ENCODE assay signal across 18 cellular contexts in genomic region chr6:74519172-74519571, GRCh38.
A peak's percentile ranks its signal among the peaks of the same experiment; 100 is the strongest.
DNase-seq lines count a peak whose midpoint lies in the region; ATAC-seq, FAIRE-seq and TF ChIP-seq lines count a peak whose summit lies in the region.
"Had no signal": no experiment of that assay in that cellular context is flagged by ENCODE, and none has a peak within 500 bp of the region (broad histone marks: within the 10 kb centered on the region; RNA-seq: fewer than 3 reads in every experiment).

No MANE protein-coding gene starts in this region.

- H3K9ac ChIP-seq in HepG2 (ENCODE audit: insufficient read depth, low read depth, low read length) = no peak overlapping the region
- H3K9ac ChIP-seq in fibroblast of lung (ENCODE audit: insufficient read depth, low read length) = no peak overlapping the region
- H3K9ac ChIP-seq: parathyroid adenoma had no signal

- no peak overlapping the region for H3K4me3 ChIP-seq in HepG2 (replicated peaks in 1 of 3; ENCODE audit: insufficient read depth in 1 of 3, low read depth in 2 of 3, low read length in 3 of 3)
- H3K4me3 ChIP-seq in right lobe of liver = no peak overlapping the region
- H3K4me3 ChIP-seq in fibroblast of lung (replicated peaks in 1 of 4; ENCODE audit: control extremely low read depth in 1 of 4, insufficient read depth in 1 of 4, low read depth in 3 of 4, low read length in 4 of 4) = no peak overlapping the region
- H3K4me3 ChIP-seq in effector memory CD4-positive, alpha-beta T cell (ENCODE audit: insufficient read depth, low read depth, low read length, poor library complexity, severe bottlenecking) = no peak overlapping the region
- H3K4me3 ChIP-seq: esophagus squamous epithelium, tibial nerve had no signal

- TF ChIP-seq POLR2A in HepG2 (IDR thresholded peaks at IDR 0.05; ENCODE audit: insufficient read depth in 1 of 2, low read depth in 2 of 2, low read length in 2 of 2) (no peak), right lobe of liver (IDR thresholded peaks at IDR 0.05) (no peak)

- no peak overlapping the region for H3K27ac Mint-ChIP-seq in WTC11
- H3K27ac Mint-ChIP-seq: activated CD4-positive, alpha-beta memory T cell treated with anti-CD3 and anti-CD28 coated beads, Interleukin-2, amount 10 ng/mL, durations not matched to agents 7 days and 5 days had no signal

- 0% methylated on average over 1 of the region's 1 CpG for WGBS in HepG2 (ENCODE audit: low lambda C conversion rate)
- whole genome bisulfite sequencing in right lobe of liver (ENCODE audit: insufficient coverage, low coverage, low lambda C conversion rate, missing lambda C conversion rate) = 50% methylated on average over 1 of the region's 1 CpG

- H3K27me3 ChIP-seq in HepG2 (ENCODE audit: control insufficient read depth in 1 of 2, insufficient read depth in 2 of 2, low read length in 2 of 2) (no peaks in the 10 kb centered on the region), right lobe of liver (no peaks in the 10 kb centered on the region), fibroblast of lung (ENCODE audit: control insufficient read depth, insufficient read depth, low read length) (no peaks in the 10 kb centered on the region)
- no peaks in the 10 kb centered on the region for H3K27me3 ChIP-seq in effector memory CD4-positive, alpha-beta T cell (replicated peaks; ENCODE audit: control insufficient read depth, insufficient read depth, low read length, poor library complexity, severe bottlenecking)
- H3K27me3 ChIP-seq: esophagus squamous epithelium, tibial nerve had no signal

- ATAC-seq in HepG2 = peak; percentile 70
- no peak for ATAC-seq in right lobe of liver
- ATAC-seq in WTC11 = no peak
- no peak for ATAC-seq in HG03108 (IDR thresholded peaks at IDR 0.05; ENCODE audit: unreplicated experiment)

- TF ChIP-seq EP300 in HepG2 (IDR thresholded peaks at IDR 0.05; ENCODE audit: low read depth in 2 of 2, low read length in 2 of 2) (peak in 1 of 2 experiments; percentile 44; a peak in 1 of 4 replicates), HepG2 (CRISPR knock-in tag; IDR thresholded peaks at IDR 0.05; ENCODE audit: borderline replicate concordance) (no peak)

- H4K20me1 ChIP-seq in HepG2 (ENCODE audit: insufficient read depth, low read length) = no peaks in the 10 kb centered on the region
- H4K20me1 ChIP-seq in fibroblast of lung (ENCODE audit: control insufficient read depth, extremely low read depth, insufficient read depth, low read length) = no peaks in the 10 kb centered on the region

- TF ChIP-seq CTCF in HepG2 (CRISPR knock-in tag; IDR thresholded peaks at IDR 0.05) (no peak), right lobe of liver (IDR thresholded peaks at IDR 0.05) (no peak), WTC11 (IDR thresholded peaks at IDR 0.05) (no peak), fibroblast of lung (conservative IDR thresholded peaks at IDR 0.05 in 1 of 2, IDR thresholded peaks at IDR 0.05 in 1 of 2; ENCODE audit: low read depth in 1 of 2, low read length in 2 of 2) (no peak)

- intact Hi-C loops in HepG2 (cut with micrococcal nuclease; ENCODE audit: unreplicated experiment) (loop anchor here (10.0 kb wide), 1 partner anchor 56 kb away; no protein-coding TSS in a partner anchor), right lobe of liver (cut with DNase I) (no loop called here)

- H3K9me3 ChIP-seq in HepG2 (ENCODE audit: low read length) (no peaks in the 10 kb centered on the region), right lobe of liver (no peaks in the 10 kb centered on the region), fibroblast of lung (ENCODE audit: control insufficient read depth, insufficient read depth, low read depth, low read length) (no peaks in the 10 kb centered on the region)
- H3K9me3 ChIP-seq in effector memory CD4-positive, alpha-beta T cell (ENCODE audit: control insufficient read depth, low read length) = no peaks in the 10 kb centered on the region
- H3K9me3 ChIP-seq: esophagus squamous epithelium had no signal

- H2AFZ ChIP-seq in HepG2 (ENCODE audit: low read length) (no peak overlapping the region), fibroblast of lung (ENCODE audit: low read length) (no peak overlapping the region)
- H2AFZ ChIP-seq: parathyroid adenoma had no signal

- in situ Hi-C loops in HepG2 (cut with HindIII; ENCODE audit: extremely low pct_ligation_motif_present, low pct_unique_long_range_greater_than_20kb) = no loop called here

- POLR2A ChIA-PET in HepG2 (lab: Yijun Ruan, JAX) (interaction anchor here (1.7 kb wide), 1 partner anchor 15 kb away, joined by 11 read pairs; no protein-coding TSS in a partner anchor), WTC11 (lab: Charles Lee) (no interaction called here)

- no peak overlapping the region for H3K4me3 Mint-ChIP-seq in WTC11
- H3K4me3 Mint-ChIP-seq: activated CD4-positive, alpha-beta memory T cell treated with anti-CD3 and anti-CD28 coated beads, Interleukin-2, amount 10 ng/mL, durations not matched to agents 7 days and 5 days had no signal

- FAIRE-seq in HepG2 (lab: Jason Lieb, UNC) = no peak
- FAIRE-seq: D721Med had no signal

- TF ChIP-seq RAD21 in HepG2 (CRISPR knock-in tag; IDR thresholded peaks at IDR 0.05) = no peak

- H3K27ac ChIP-seq in HepG2 (ENCODE audit: extremely low read length, insufficient read depth, low read length) (no peak overlapping the region), right lobe of liver (no peak overlapping the region), fibroblast of lung (ENCODE audit: insufficient read depth, low read length) (no peak overlapping the region)
- no peak overlapping the region for H3K27ac ChIP-seq in effector memory CD4-positive, alpha-beta T cell (ENCODE audit: insufficient read depth, low read length, poor library complexity, severe bottlenecking)
- H3K27ac ChIP-seq: esophagus squamous epithelium, parathyroid adenoma, tibial nerve had no signal

- H3K36me3 ChIP-seq in HepG2 (replicated peaks in 1 of 2; ENCODE audit: control insufficient read depth in 1 of 2, insufficient read depth in 2 of 2, low read length in 2 of 2) (no peaks in the 10 kb centered on the region), right lobe of liver (no peaks in the 10 kb centered on the region), fibroblast of lung (ENCODE audit: control insufficient read depth, insufficient read depth, low read length) (no peaks in the 10 kb centered on the region)
- H3K36me3 ChIP-seq in effector memory CD4-positive, alpha-beta T cell (ENCODE audit: control insufficient read depth, insufficient read depth, low read length) = no peaks in the 10 kb centered on the region
- H3K36me3 ChIP-seq: esophagus squamous epithelium, tibial nerve had no signal

- H3K9me3 Mint-ChIP-seq in WTC11 = peaks cover 22% of the 10 kb centered on the region
- H3K9me3 Mint-ChIP-seq: activated CD4-positive, alpha-beta memory T cell treated with anti-CD3 and anti-CD28 coated beads, Interleukin-2, amount 10 ng/mL, durations not matched to agents 7 days and 5 days had no signal

- H3K4me2 ChIP-seq in HepG2 (ENCODE audit: low read depth, low read length) (no peak overlapping the region), fibroblast of lung (ENCODE audit: extremely low read depth, insufficient read depth, low read length) (no peak overlapping the region)

- no peaks in the 10 kb centered on the region for H3K4me1 ChIP-seq in HepG2 (ENCODE audit: insufficient read depth, low read length)
- H3K4me1 ChIP-seq in right lobe of liver = no peaks in the 10 kb centered on the region
- no peaks in the 10 kb centered on the region for H3K4me1 ChIP-seq in fibroblast of lung (ENCODE audit: control insufficient read depth, extremely low read depth, insufficient read depth, low read length)
- no peaks in the 10 kb centered on the region for H3K4me1 ChIP-seq in effector memory CD4-positive, alpha-beta T cell (ENCODE audit: control insufficient read depth, insufficient read depth, low read length, poor library complexity, severe bottlenecking)
- H3K4me1 ChIP-seq: esophagus squamous epithelium, parathyroid adenoma, tibial nerve had no signal

- H3K4me1 Mint-ChIP-seq in WTC11 = no peaks in the 10 kb centered on the region
- H3K4me1 Mint-ChIP-seq: activated CD4-positive, alpha-beta memory T cell treated with anti-CD3 and anti-CD28 coated beads, Interleukin-2, amount 10 ng/mL, durations not matched to agents 7 days and 5 days had no signal

- peak; percentile 5 for DNase-seq in HepG2 (ENCODE audit: low spot score)
- no peak for DNase-seq in right lobe of liver
- DNase-seq in WTC11 (ENCODE audit: low spot score) = no peak
- DNase-seq in fibroblast of lung (ENCODE audit: low read depth in 2 of 2) = peak; percentile 56 to 86
- peak; percentile 67 for DNase-seq in stromal cell of bone marrow (ENCODE audit: low read depth)
- DNase-seq in effector memory CD4-positive, alpha-beta T cell = no peak
- no peak for DNase-seq in iPS-NIHi7 (ENCODE audit: extremely low spot score)
- DNase-seq: activated CD4-positive, alpha-beta memory T cell treated with anti-CD3 and anti-CD28 coated beads, Interleukin-2, amount 10 ng/mL, durations not matched to agents 7 days and 5 days; activated effector memory CD4-positive, alpha-beta T cell treated with anti-CD3 and anti-CD28 coated beads, Interleukin-2, amount 50 U/mL, for 16 hours; esophagus squamous epithelium; NCI-H1436 treated with DMSO at 0.1 percent for 48 hours; NCI-H524 treated with DMSO at 0.1 percent for 48 hours; RPMI8226; T-helper 2 cell had no signal

- CTCF ChIA-PET in HepG2 (lab: Yijun Ruan, JAX; ENCODE audit: low intra/inter-chr PET ratio, low total read pairs) (no interaction called here), WTC11 (lab: Charles Lee) (no interaction called here)

- H3K79me2 ChIP-seq in HepG2 (ENCODE audit: insufficient read depth, low read length) (no peaks in the 10 kb centered on the region), fibroblast of lung (ENCODE audit: control insufficient read depth, insufficient read depth, low read length) (no peaks in the 10 kb centered on the region)
- H3K79me2 ChIP-seq: parathyroid adenoma had no signal

- no TSS peak for BruUV-seq in HepG2 (replicated peaks; lab: Mats Ljungman, UMichigan)

- no peaks in the 10 kb centered on the region for H3K27me3 Mint-ChIP-seq in WTC11 (ENCODE audit: low read depth)
- H3K27me3 Mint-ChIP-seq: activated CD4-positive, alpha-beta memory T cell treated with anti-CD3 and anti-CD28 coated beads, Interleukin-2, amount 10 ng/mL, durations not matched to agents 7 days and 5 days had no signal

- no peaks in the 10 kb centered on the region for H3K36me3 Mint-ChIP-seq in WTC11

TF ChIP-seq in HepG2, 621 proteins besides CTCF, POLR2A, EP300 and RAD21 (continues in another document):
- no peak for TF ChIP-seq MXD3 (CRISPR knock-in tag; IDR thresholded peaks at IDR 0.05)

TF ChIP-seq in WTC11, 78 proteins besides CTCF, POLR2A, EP300 and RAD21:
- TF ChIP-seq TP53 (CRISPR knock-in tag; IDR thresholded peaks at IDR 0.05) (no peak), ZNF121 (CRISPR knock-in tag; IDR thresholded peaks at IDR 0.05) (no peak), GABPB1 (CRISPR knock-in tag; IDR thresholded peaks at IDR 0.05) (peak; percentile 69), GTF2I (CRISPR knock-in tag; conservative IDR thresholded peaks at IDR 0.05) (no peak), EMX1 (CRISPR knock-in tag; IDR thresholded peaks at IDR 0.05) (no peak)

Comparison
In these comparisons a context has a peak if more than half of its experiments do, and no peak if none do; other contexts are left out.
1. DNase-seq: peak in HepG2 (single experiment), fibroblast of lung (2 of 2) and stromal cell of bone marrow (single experiment); none in right lobe of liver (0 of 3), WTC11 (single experiment), effector memory CD4-positive, alpha-beta T cell (0 of 3) and iPS-NIHi7 (single experiment).
2. Of the 50 proteins assayed by ChIP-seq in both HepG2 and WTC11: peak only in HepG2: FOXK1; only in WTC11: GABPB1; in both: none; in neither: 47; mixed calls (peak in some experiments, not most) for 1.